In genomic region chr16:47016700-47017133, GRCh38 we compare ENCODE assay signal across 8 cellular contexts. TPM values are rescaled to one million over a fixed set of nuclear protein-coding genes. Genes with fewer than 3 reads are reported as not detected.
A peak's percentile ranks its signal among the peaks of the same experiment; 100 is the strongest.
DNase-seq lines count a peak whose midpoint lies in the region; ATAC-seq and TF ChIP-seq lines count a peak whose summit lies in the region.

No MANE protein-coding gene starts in this region.

- H3K27me3 Mint-ChIP-seq in activated CD4-positive, alpha-beta memory T cell treated with anti-CD3 and anti-CD28 coated beads for 36 hours: no peaks in the 10 kb centered on the region
- peaks cover 4% of the 10 kb centered on the region for H3K27me3 Mint-ChIP-seq in type B pancreatic cell

- no peak for TF ChIP-seq CTCF in right atrium auricular region (IDR thresholded peaks at IDR 0.05)
- no peak for TF ChIP-seq CTCF in upper lobe of right lung (IDR thresholded peaks at IDR 0.05)
- TF ChIP-seq CTCF in type B pancreatic cell (conservative IDR thresholded peaks at IDR 0.05): no peak

- no peaks in the 10 kb centered on the region for H3K9me3 ChIP-seq in right cardiac atrium (ENCODE audit: control insufficient read depth, low read length)
- no peaks in the 10 kb centered on the region for H3K9me3 ChIP-seq in right atrium auricular region
- H3K9me3 ChIP-seq in upper lobe of right lung: no peaks in the 10 kb centered on the region

- peak; percentile 22 to 44 for ATAC-seq in right cardiac atrium
- ATAC-seq in HG03060 (IDR thresholded peaks at IDR 0.05; ENCODE audit: low read depth, unreplicated experiment): peak; percentile 26
- ATAC-seq in upper lobe of right lung: peak; percentile 94

- H3K27ac ChIP-seq in right cardiac atrium (ENCODE audit: low read length) (no peak overlapping the region), right atrium auricular region (no peak overlapping the region), upper lobe of right lung (no peak overlapping the region)

- H3K27me3 ChIP-seq in right cardiac atrium (ENCODE audit: control insufficient read depth, insufficient read depth): no peaks in the 10 kb centered on the region
- no peaks in the 10 kb centered on the region for H3K27me3 ChIP-seq in right atrium auricular region
- H3K27me3 ChIP-seq in upper lobe of right lung: no peaks in the 10 kb centered on the region

- H3K36me3 Mint-ChIP-seq in activated CD4-positive, alpha-beta memory T cell treated with anti-CD3 and anti-CD28 coated beads for 36 hours: no peaks in the 10 kb centered on the region
- H3K36me3 Mint-ChIP-seq in type B pancreatic cell: no peaks in the 10 kb centered on the region

- H3K36me3 ChIP-seq in right atrium auricular region: no peaks in the 10 kb centered on the region
- H3K36me3 ChIP-seq in upper lobe of right lung: no peaks in the 10 kb centered on the region

- peaks cover 19% of the 10 kb centered on the region for H3K4me1 Mint-ChIP-seq in activated CD4-positive, alpha-beta memory T cell treated with anti-CD3 and anti-CD28 coated beads for 36 hours (ENCODE audit: low read depth)
- no peaks in the 10 kb centered on the region for H3K4me1 Mint-ChIP-seq in type B pancreatic cell (ENCODE audit: unreplicated experiment)

- POLR2A ChIA-PET in activated CD4-positive, alpha-beta memory T cell treated with anti-CD3 and anti-CD28 coated beads for 36 hours (lab: Charles Lee): no interaction called here

- CTCF ChIA-PET in activated CD4-positive, alpha-beta memory T cell treated with anti-CD3 and anti-CD28 coated beads for 36 hours (lab: Charles Lee): no interaction called here

- no peak overlapping the region for H3K4me3 Mint-ChIP-seq in activated CD4-positive, alpha-beta memory T cell treated with anti-CD3 and anti-CD28 coated beads for 36 hours
- H3K4me3 Mint-ChIP-seq in type B pancreatic cell: no peak overlapping the region

- H3K4me3 ChIP-seq in right cardiac atrium (ENCODE audit: low read length): no peak overlapping the region
- H3K4me3 ChIP-seq in right atrium auricular region: no peak overlapping the region
- no peak overlapping the region for H3K4me3 ChIP-seq in upper lobe of right lung

- H3K4me1 ChIP-seq in right cardiac atrium (ENCODE audit: control insufficient read depth, insufficient read depth, low read length) (no peaks in the 10 kb centered on the region), right atrium auricular region (no peaks in the 10 kb centered on the region), upper lobe of right lung (no peaks in the 10 kb centered on the region)

- DNase-seq in right cardiac atrium (no peak), right atrium auricular region (ENCODE audit: low spot score) (no peak), upper lobe of right lung (no peak), posterior cingulate gyrus (no peak), type B pancreatic cell (ENCODE audit: extremely low spot score, unreplicated experiment) (no peak), NCI-H1436 treated with DMSO at 0.1 percent for 48 hours (lab: John Stamatoyannopoulos, UW) (no peak)
- DNase-seq in activated CD4-positive, alpha-beta memory T cell treated with anti-CD3 and anti-CD28 coated beads for 36 hours: peak; percentile 35

- intact Hi-C loops in right cardiac atrium (cut with DNase I): no loop called here
- intact Hi-C loops in activated CD4-positive, alpha-beta memory T cell treated with anti-CD3 and anti-CD28 coated beads for 36 hours (cut with micrococcal nuclease): loop anchor here (5.0 kb wide), 1 partner anchor 126 kb away; the partner anchor contains the start of gene NETO2
- intact Hi-C loops in upper lobe of right lung (cut with DNase I): no loop called here
- intact Hi-C loops in posterior cingulate gyrus (cut with DNase I): no loop called here

- H3K27ac Mint-ChIP-seq in activated CD4-positive, alpha-beta memory T cell treated with anti-CD3 and anti-CD28 coated beads for 36 hours: no peak overlapping the region
- H3K27ac Mint-ChIP-seq in type B pancreatic cell: no peak overlapping the region

- H3K9me3 Mint-ChIP-seq in activated CD4-positive, alpha-beta memory T cell treated with anti-CD3 and anti-CD28 coated beads for 36 hours: peaks cover 2% of the 10 kb centered on the region
- no peaks in the 10 kb centered on the region for H3K9me3 Mint-ChIP-seq in type B pancreatic cell

- WGBS in right cardiac atrium: 63% methylated on average over 6 of the region's 6 CpGs

RNA-seq across cellular contexts. Expression of gene DNAJA2, which starts 43.2 kb away (rescaled TPM):
- total RNA-seq in right cardiac atrium: 10 to 100 TPM; 90.6 to 97.2 (median 93.2) TPM
- polyA plus RNA-seq in right cardiac atrium: 74.9 TPM
- total RNA-seq in right atrium auricular region: 10 to 100 TPM; 50.6 to 74.0 TPM
- 10 to 100 TPM; 78.9 to 80.6 TPM for total RNA-seq in activated CD4-positive, alpha-beta memory T cell treated with anti-CD3 and anti-CD28 coated beads for 36 hours
- total RNA-seq in upper lobe of right lung: 43.4 TPM
- total RNA-seq in type B pancreatic cell (ENCODE audit: low replicate concordance): 63.4 and 73.5 TPM in 2 replicates

Comparison
In these comparisons a context has a peak if more than half of its experiments do, and no peak if none do; other contexts are left out.
1. ATAC-seq: peak in every context shown above with its lines; median percentile 94 in upper lobe of right lung; 33 in right cardiac atrium; 26 in HG03060.